ENCODE assay signal across 26 cellular contexts in the genomic region with DNA sequence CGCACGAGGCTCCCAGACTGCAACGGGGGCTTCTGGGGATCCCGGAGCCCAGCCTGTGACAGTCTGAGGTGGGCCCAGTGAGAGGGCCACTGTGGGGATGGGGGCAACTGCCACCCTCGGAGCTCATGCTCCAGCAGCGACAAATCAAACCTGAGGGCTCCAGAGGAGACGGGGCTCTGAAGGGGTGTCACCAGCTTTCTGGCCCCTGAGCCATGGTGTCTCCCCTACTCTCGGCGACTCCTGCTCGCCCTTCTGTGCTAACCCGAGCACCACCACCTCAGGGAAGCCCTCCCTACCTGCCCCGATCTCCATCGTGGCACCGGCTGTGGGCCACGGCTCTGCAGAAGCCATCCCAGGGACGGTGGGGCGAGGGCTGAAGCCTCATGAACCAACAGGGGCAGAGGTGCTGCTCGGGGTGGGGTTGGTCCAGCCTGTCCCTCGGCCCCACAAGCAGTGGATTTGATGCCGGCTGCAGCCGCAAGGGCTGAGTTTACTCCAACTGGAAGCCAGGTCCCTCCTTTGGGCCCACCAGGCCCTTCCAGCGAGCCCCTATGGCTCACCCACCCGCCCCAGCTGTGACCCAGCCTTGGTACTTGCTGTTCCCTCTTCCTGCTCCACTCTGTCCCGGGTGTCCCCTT.
DNase-seq lines count a peak whose midpoint lies in the region; ATAC-seq, FAIRE-seq and TF ChIP-seq lines count a peak whose summit lies in the region.
"Had no signal": no experiment of that assay in that cellular context is flagged by ENCODE, and none has a peak within 500 bp of the region (broad histone marks: within the 10 kb centered on the region; RNA-seq: fewer than 3 reads in every experiment).

No MANE protein-coding gene starts in this region.

- H3K23ac ChIP-seq in mesenchymal stem cell (ENCODE audit: low read length in 2 of 2) (no peak overlapping the region), mesendoderm (ENCODE audit: low read length) (no peak overlapping the region)

- H3K9me3 ChIP-seq in mesenchymal stem cell (ENCODE audit: control insufficient read depth, low read length): no peaks in the 10 kb centered on the region
- H3K9me3 ChIP-seq: BLaER1, Peyer's patch had no signal

- no peak overlapping the region for H4K8ac ChIP-seq in mesenchymal stem cell (ENCODE audit: low read length)
- no peak overlapping the region for H4K8ac ChIP-seq in mesendoderm (ENCODE audit: low read depth, low read length)

- ATAC-seq in GM23338 (no peak), GM18519 (IDR thresholded peaks at IDR 0.05; ENCODE audit: low FRiP score, unreplicated experiment) (no peak)
- ATAC-seq in stimulated activated effector memory CD8-positive, alpha-beta T cell treated with anti-CD3 and anti-CD28 coated beads, Interleukin-12 subunit alpha, Interleukin-12 subunit beta, amount 100 ng/mL, for 72 hours: no peak

- H2AK5ac ChIP-seq in mesenchymal stem cell (ENCODE audit: low read length, severe bottlenecking) (no peak overlapping the region), mesendoderm (ENCODE audit: low read length) (no peak overlapping the region)

- no peak for FAIRE-seq in urothelium cell line (lab: Jason Lieb, UNC)
- FAIRE-seq: GM18507, GM19239 had no signal

- H3K14ac ChIP-seq in mesenchymal stem cell (ENCODE audit: low read length in 2 of 2): no peak overlapping the region

- no peak overlapping the region for H3K4me3 ChIP-seq in GM23338
- no peak overlapping the region for H3K4me3 ChIP-seq in mesenchymal stem cell (ENCODE audit: insufficient read depth in 1 of 2, low read depth in 1 of 2, low read length in 2 of 2)
- no peak overlapping the region for H3K4me3 ChIP-seq in mesendoderm (ENCODE audit: low read length)
- H3K4me3 ChIP-seq: BLaER1, Peyer's patch had no signal

- no peak overlapping the region for H3K56ac ChIP-seq in mesendoderm (ENCODE audit: low read length)

- no peaks in the 10 kb centered on the region for H3K9me3 Mint-ChIP-seq in GM23338
- H3K9me3 Mint-ChIP-seq in stimulated activated effector memory CD8-positive, alpha-beta T cell treated with anti-CD3 and anti-CD28 coated beads, Interleukin-12 subunit alpha, Interleukin-12 subunit beta, amount 100 ng/mL, for 72 hours: no peaks in the 10 kb centered on the region
- H3K9me3 Mint-ChIP-seq: H9, HFFc6 had no signal

- H3K18ac ChIP-seq in mesenchymal stem cell (ENCODE audit: low read depth in 1 of 2, low read length in 2 of 2) (no peak overlapping the region), mesendoderm (ENCODE audit: low read length) (no peak overlapping the region)

- peak overlapping the region; percentile 48; the same call in 1 of the 2 replicates for H3K27ac Mint-ChIP-seq in GM23338
- peak overlapping the region; percentile 72 for H3K27ac Mint-ChIP-seq in stimulated activated effector memory CD8-positive, alpha-beta T cell treated with anti-CD3 and anti-CD28 coated beads, Interleukin-12 subunit alpha, Interleukin-12 subunit beta, amount 100 ng/mL, for 72 hours
- H3K27ac Mint-ChIP-seq: H9, HFFc6 had no signal

- peaks cover 26% of the 10 kb centered on the region; the same call in 1 of the 2 replicates for H3K79me2 ChIP-seq in GM23338 (replicated peaks; ENCODE audit: insufficient read depth)
- H3K79me2 ChIP-seq in mesendoderm (ENCODE audit: control insufficient read depth, insufficient read depth, low read length): no peaks in the 10 kb centered on the region

- H3K36me3 ChIP-seq in GM23338 (ENCODE audit: insufficient read depth) (peaks cover 3% of the 10 kb centered on the region; the same call in 1 of the 2 replicates), mesenchymal stem cell (ENCODE audit: control insufficient read depth in 1 of 2, insufficient read depth in 2 of 2, low read depth in 1 of 2, low read length in 2 of 2) (peaks cover 5 to 65% of the 10 kb centered on the region in 2 experiments), mesendoderm (ENCODE audit: control insufficient read depth, insufficient read depth, low read length) (no peaks in the 10 kb centered on the region)

- WGBS in mesenchymal stem cell: 95% methylated on average over 24 of the region's 24 CpGs
- no CpG with 5 or more reads among the region's 24 CpGs for WGBS in mesendoderm (ENCODE audit: extremely low coverage, insufficient coverage, low lambda C conversion rate)

- no peak overlapping the region for H4K5ac ChIP-seq in mesendoderm (ENCODE audit: low read length)

- DNase-seq in GM23338 (ENCODE audit: low spot score) (no peak), caudate nucleus (lab: John Stamatoyannopoulos, UW) (no peak), mesenchymal stem cell (no peak), germinal center (ENCODE audit: low spot score) (no peak), urothelium cell line (ENCODE audit: low spot score) (no peak), mesendoderm (no peak)
- no peak for DNase-seq in stimulated activated effector memory CD8-positive, alpha-beta T cell treated with anti-CD3 and anti-CD28 coated beads, Interleukin-12 subunit alpha, Interleukin-12 subunit beta, amount 100 ng/mL, for 72 hours (ENCODE audit: low spot score in 2 of 2)
- DNase-seq: Calu3; CD4-positive, alpha-beta memory T cell; DMS153; GDM1; H9; HFFc6; NCI-H1105 treated with DMSO at 0.1 percent for 48 hours; NCI-H2029 treated with DMSO at 0.1 percent for 48 hours; NCI-H2171 treated with DMSO at 0.1 percent for 48 hours; NCI-H524 treated with DMSO at 0.1 percent for 48 hours; NCI-H82; Peyer's patch; SHP77 had no signal

- H4K91ac ChIP-seq in mesenchymal stem cell (ENCODE audit: low read length): peak overlapping the region; percentile 46

- H3K79me1 ChIP-seq in mesenchymal stem cell (replicated peaks; ENCODE audit: low read length, poor library complexity, severe bottlenecking) (peaks cover 21% of the 10 kb centered on the region), mesendoderm (ENCODE audit: low read length) (peaks cover 1% of the 10 kb centered on the region)

- no peak overlapping the region for H2BK12ac ChIP-seq in mesenchymal stem cell (ENCODE audit: low read length in 2 of 2)

- H3K36me3 Mint-ChIP-seq in GM23338 (ENCODE audit: low read depth): 0 out of 3 replicates have a peak, but pooled peaks cover 3% of the 10 kb centered on the region
- H3K36me3 Mint-ChIP-seq in stimulated activated effector memory CD8-positive, alpha-beta T cell treated with anti-CD3 and anti-CD28 coated beads, Interleukin-12 subunit alpha, Interleukin-12 subunit beta, amount 100 ng/mL, for 72 hours: peaks cover 13% of the 10 kb centered on the region

- H3K4me1 Mint-ChIP-seq in GM23338: peaks cover 33% of the 10 kb centered on the region
- peaks cover 17% of the 10 kb centered on the region for H3K4me1 Mint-ChIP-seq in stimulated activated effector memory CD8-positive, alpha-beta T cell treated with anti-CD3 and anti-CD28 coated beads, Interleukin-12 subunit alpha, Interleukin-12 subunit beta, amount 100 ng/mL, for 72 hours

- H2AFZ ChIP-seq in GM23338 (no peak overlapping the region), mesenchymal stem cell (ENCODE audit: low read depth, low read length) (no peak overlapping the region)

- no peaks in the 10 kb centered on the region for H3K9me2 ChIP-seq in GM23338 (ENCODE audit: insufficient read depth)

- no peak overlapping the region for H2BK15ac ChIP-seq in mesenchymal stem cell (ENCODE audit: low read depth, poor library complexity, severe bottlenecking)
- H2BK15ac ChIP-seq in mesendoderm (replicated peaks; ENCODE audit: low read depth): no peak overlapping the region

- H4K20me1 ChIP-seq in GM23338 (replicated peaks; ENCODE audit: insufficient read depth): peaks cover 37% of the 10 kb centered on the region

- H3K27me3 Mint-ChIP-seq in GM23338 (ENCODE audit: insufficient read depth, low read depth, poor library complexity): peaks cover 18% of the 10 kb centered on the region
- H3K27me3 Mint-ChIP-seq: CD4-positive, alpha-beta memory T cell had no signal

- H3K27me3 ChIP-seq in GM23338 (ENCODE audit: insufficient read depth) (no peaks in the 10 kb centered on the region), mesenchymal stem cell (ENCODE audit: control insufficient read depth in 1 of 2, insufficient read depth in 1 of 2, low read length in 2 of 2) (no peaks in the 10 kb centered on the region), mesendoderm (ENCODE audit: insufficient read depth, low read length, poor library complexity) (no peaks in the 10 kb centered on the region)
- H3K27me3 ChIP-seq: BLaER1, Peyer's patch had no signal

- no peak overlapping the region for H3K4ac ChIP-seq in mesenchymal stem cell (ENCODE audit: low read depth in 1 of 2, low read length in 2 of 2)
- no peak overlapping the region for H3K4ac ChIP-seq in mesendoderm (ENCODE audit: low read depth, low read length)

- TF ChIP-seq CTCF in GM23338 (conservative IDR thresholded peaks at IDR 0.05; ENCODE audit: low read depth in 2 of 2): no peak

- H2BK120ac ChIP-seq in mesenchymal stem cell (ENCODE audit: low read depth, low read length) (no peak overlapping the region), mesendoderm (ENCODE audit: low read depth, low read length) (no peak overlapping the region)

- H3K4me2 ChIP-seq in GM23338 (no peak overlapping the region), mesenchymal stem cell (ENCODE audit: low read length, poor library complexity, severe bottlenecking) (no peak overlapping the region), mesendoderm (ENCODE audit: low read length) (no peak overlapping the region)
- H3K4me2 ChIP-seq: BLaER1, KMS-11 had no signal

- H3K27ac ChIP-seq in GM23338 (ENCODE audit: low read depth) (no peak overlapping the region), caudate nucleus (ENCODE audit: low read depth, low read length) (peak overlapping the region; percentile 33), mesenchymal stem cell (ENCODE audit: low read length, poor library complexity, severe bottlenecking) (no peak overlapping the region), mesendoderm (ENCODE audit: low read depth, low read length) (no peak overlapping the region)
- H3K27ac ChIP-seq: BLaER1, HL-60, KMS-11, Peyer's patch had no signal

- H3K9ac ChIP-seq in mesenchymal stem cell (ENCODE audit: low read length): no peak overlapping the region
- H3K9ac ChIP-seq in mesendoderm (ENCODE audit: low read length): no peak overlapping the region
- H3K9ac ChIP-seq: BLaER1, KMS-11 had no signal

- H3K4me1 ChIP-seq in GM23338 (ENCODE audit: insufficient read depth) (peaks cover 39% of the 10 kb centered on the region), mesenchymal stem cell (ENCODE audit: control insufficient read depth, insufficient read depth, low read depth, low read length) (peaks cover 62% of the 10 kb centered on the region), mesendoderm (ENCODE audit: control insufficient read depth, low read depth, low read length) (peaks cover 2% of the 10 kb centered on the region)

- peaks cover 15% of the 10 kb centered on the region; the same call in 1 of the 2 replicates for H3F3A ChIP-seq in GM23338 (replicated peaks; ENCODE audit: low read depth)

- H3K4me3 Mint-ChIP-seq in GM23338: no peak overlapping the region
- no peak overlapping the region for H3K4me3 Mint-ChIP-seq in stimulated activated effector memory CD8-positive, alpha-beta T cell treated with anti-CD3 and anti-CD28 coated beads, Interleukin-12 subunit alpha, Interleukin-12 subunit beta, amount 100 ng/mL, for 72 hours
- H3K4me3 Mint-ChIP-seq: CD4-positive, alpha-beta memory T cell; H9; HFFc6 had no signal

- H2BK5ac ChIP-seq in mesenchymal stem cell (ENCODE audit: low read depth, low read length, poor library complexity, severe bottlenecking) (no peak overlapping the region), mesendoderm (ENCODE audit: low read length) (no peak overlapping the region)

TF ChIP-seq in GM23338, 12 proteins besides CTCF, POLR2A, EP300 and RAD21 (continues in another document):
- TF ChIP-seq EZH2 (IDR thresholded peaks at IDR 0.05; ENCODE audit: low read depth, unreplicated experiment): no peak
